8 cellular contexts compared by ENCODE assay signal in genomic region chr1:21490774-21491482, GRCh38. TPM values are rescaled to one million over a fixed set of nuclear protein-coding genes. Genes with fewer than 3 reads are reported as not detected.
DNase-seq lines count a peak whose midpoint lies in the region; ATAC-seq, FAIRE-seq and TF ChIP-seq lines count a peak whose summit lies in the region.

No MANE protein-coding gene starts in this region.

- no peak overlapping the region for H3K14ac ChIP-seq in neuronal stem cell (ENCODE audit: low read length)

- H3K79me1 ChIP-seq in neuronal stem cell (ENCODE audit: low read depth, low read length): no peaks in the 10 kb centered on the region

- peaks cover 0 to 3% of the 10 kb centered on the region in 2 donors for H3K4me1 ChIP-seq in neuronal stem cell (ENCODE audit: control insufficient read depth in 2 of 2, insufficient read depth in 1 of 2, low read depth in 1 of 2, low read length in 2 of 2)

- no peak overlapping the region for H3K4me2 ChIP-seq in neuronal stem cell (ENCODE audit: insufficient read depth, low read length, poor library complexity, severe bottlenecking)

- H3K27ac ChIP-seq in neuronal stem cell (replicated peaks; ENCODE audit: low read length): no peak overlapping the region

- no peak overlapping the region for H2BK15ac ChIP-seq in neuronal stem cell (ENCODE audit: low read length)

- H4K8ac ChIP-seq in neuronal stem cell (ENCODE audit: low read depth, low read length): no peak overlapping the region

- H2AK5ac ChIP-seq in neuronal stem cell (ENCODE audit: low read depth, low read length): no peak overlapping the region

- H2AFZ ChIP-seq in neuronal stem cell (ENCODE audit: low read length): no peak overlapping the region

- peaks cover 4 to 12% of the 10 kb centered on the region in 2 donors for H3K9me3 ChIP-seq in neuronal stem cell (replicated peaks in 1 of 2; ENCODE audit: control insufficient read depth in 2 of 2, insufficient read depth in 1 of 2, low read depth in 1 of 2, low read length in 2 of 2)

- no peak overlapping the region for H4K91ac ChIP-seq in neuronal stem cell (ENCODE audit: low read depth, low read length, poor library complexity)

- H3K27ac Mint-ChIP-seq in natural killer cell: no peak overlapping the region

- H3K4ac ChIP-seq in neuronal stem cell (ENCODE audit: low read length): no peak overlapping the region

- no peak overlapping the region for H3K4me3 Mint-ChIP-seq in natural killer cell

- intact Hi-C loops in natural killer cell (cut with micrococcal nuclease): no loop called here

- H3K27me3 Mint-ChIP-seq in natural killer cell (ENCODE audit: low read depth in 2 of 2): peaks cover 3 to 9% of the 10 kb centered on the region in 2 donors

- H2BK5ac ChIP-seq in neuronal stem cell (ENCODE audit: low read length): no peak overlapping the region

- no peak overlapping the region for H3K18ac ChIP-seq in neuronal stem cell (ENCODE audit: low read length)

- H2BK120ac ChIP-seq in neuronal stem cell (ENCODE audit: low read depth, low read length): no peak overlapping the region

- H3K23ac ChIP-seq in neuronal stem cell (ENCODE audit: low read depth, low read length, poor library complexity): no peak overlapping the region

- ATAC-seq in natural killer cell: peak in 2 of 3 donors; percentile 33 to 56

- H3K27me3 ChIP-seq in bronchial epithelial cell (ENCODE audit: control insufficient read depth, insufficient read depth, low read length) (no peaks in the 10 kb centered on the region), neuronal stem cell (ENCODE audit: control insufficient read depth in 3 of 3, insufficient read depth in 3 of 3, low read depth in 1 of 3, low read length in 3 of 3) (no peaks in the 10 kb centered on the region)

- H3K9me3 Mint-ChIP-seq in natural killer cell: no peaks in the 10 kb centered on the region

- FAIRE-seq in bronchial epithelial cell (lab: Jason Lieb, UNC): no peak

- TF ChIP-seq CTCF in bronchial epithelial cell (IDR thresholded peaks at IDR 0.05; ENCODE audit: insufficient read depth, low read length, severe bottlenecking) (peak; percentile 53), natural killer cell (IDR thresholded peaks at IDR 0.05) (peak; percentile 12)

- WGBS in neuronal stem cell (ENCODE audit: extremely low coverage in 2 of 2, insufficient read length in 2 of 2, insufficient replicate concordance in 1 of 2), 2 donors: no CpG with 5 or more reads among the region's 11 CpGs

- H3K4me1 Mint-ChIP-seq in natural killer cell: peaks cover 9% of the 10 kb centered on the region in 2 donors

- H3K9ac ChIP-seq in neuronal stem cell (ENCODE audit: low read depth, low read length, poor library complexity): no peak overlapping the region

- H3K36me3 ChIP-seq in bronchial epithelial cell (ENCODE audit: control insufficient read depth, insufficient read depth, low read length) (no peaks in the 10 kb centered on the region), neuronal stem cell (replicated peaks in 1 of 2; ENCODE audit: control insufficient read depth in 2 of 2, insufficient read depth in 2 of 2, low read length in 2 of 2) (no peaks in the 10 kb centered on the region)

- no peak overlapping the region for H3K4me3 ChIP-seq in bronchial epithelial cell (ENCODE audit: low read depth, low read length)
- H3K4me3 ChIP-seq in neuronal stem cell (ENCODE audit: low read length in 2 of 2): no peak overlapping the region

- H2BK12ac ChIP-seq in neuronal stem cell (ENCODE audit: low read length): no peak overlapping the region

- DNase-seq in activated CD8-positive, alpha-beta memory T cell treated with anti-CD3 and anti-CD28 coated beads, Interleukin-2, amount 50 U/mL, for 48 hours: peak; percentile 60
- DNase-seq in activated CD8-positive, alpha-beta memory T cell treated with anti-CD3 and anti-CD28 coated beads for 24 hours: no peak
- peak; percentile 72 for DNase-seq in NCI-H446 treated with DMSO at 0.1 percent for 48 hours (lab: John Stamatoyannopoulos, UW)
- peak; percentile 44 for DNase-seq in bronchial epithelial cell (ENCODE audit: low read depth)
- DNase-seq in natural killer cell: no peak
- no peak for DNase-seq in medulla oblongata (ENCODE audit: extremely low spot score)
- no peak for DNase-seq in neuronal stem cell (ENCODE audit: low spot score)
- DNase-seq in DMS153 (lab: John Stamatoyannopoulos, UW): no peak

- H3K36me3 Mint-ChIP-seq in natural killer cell: no peaks in the 10 kb centered on the region

RNA-seq across cellular contexts. Expression of gene ALPL, which starts 18.3 kb away (rescaled TPM):
- total RNA-seq in bronchial epithelial cell: not detected in 2 replicates
- 1 to 10 TPM in 1 of 3 donors, not detected in 2; 2.4 TPM for total RNA-seq in natural killer cell
- polyA plus RNA-seq in neuronal stem cell (2013, experiment 1 of 2): 113 TPM
- polyA plus RNA-seq in neuronal stem cell (2013, experiment 2 of 2): 113 TPM

RNA-seq across cellular contexts. Expression of gene NBPF3, which starts 51.0 kb away (rescaled TPM):
- total RNA-seq in bronchial epithelial cell (6.8 and 18.6 TPM in 2 replicates), natural killer cell (10 to 100 TPM; 10.4 to 22.6 (median 13.1) TPM)
- 2.2 TPM for polyA plus RNA-seq in neuronal stem cell (2013, experiment 1 of 2)
- 2.1 TPM for polyA plus RNA-seq in neuronal stem cell (2013, experiment 2 of 2)

Comparison
In these comparisons a context has a peak if more than half of its experiments do, and no peak if none do; other contexts are left out.
1. DNase-seq: peak in activated CD8-positive, alpha-beta memory T cell treated with anti-CD3 and anti-CD28 coated beads, Interleukin-2, amount 50 U/mL, for 48 hours (single experiment), NCI-H446 treated with DMSO at 0.1 percent for 48 hours (single experiment) and bronchial epithelial cell (single experiment); none in activated CD8-positive, alpha-beta memory T cell treated with anti-CD3 and anti-CD28 coated beads for 24 hours (single experiment), natural killer cell (single experiment), medulla oblongata (single experiment), neuronal stem cell (single experiment) and DMS153 (single experiment).